Comparison of ENCODE assay signal across 1 cellular context in genomic region chr3:194632211-194632982, GRCh38.
TF ChIP-seq lines count a peak whose summit lies in the region.

No MANE protein-coding gene starts in this region.

TF ChIP-seq in GM12878, 131 proteins besides CTCF, POLR2A, EP300 and RAD21 (continued from another document):
- no peak for TF ChIP-seq ZNF687 (IDR thresholded peaks at IDR 0.05)
- no peak for TF ChIP-seq MAX (IDR thresholded peaks at IDR 0.05; ENCODE audit: low read depth, low read length)
- TF ChIP-seq SMC3 (IDR thresholded peaks at IDR 0.05; ENCODE audit: borderline replicate concordance, low read length) = no peak
- TF ChIP-seq BRCA1 (IDR thresholded peaks at IDR 0.05; ENCODE audit: low read depth, low read length) = no peak
- TF ChIP-seq DPF2 (IDR thresholded peaks at IDR 0.05) = no peak
- no peak for TF ChIP-seq ATF7 (IDR thresholded peaks at IDR 0.05; ENCODE audit: low read depth)
- TF ChIP-seq FOS (IDR thresholded peaks at IDR 0.05; ENCODE audit: borderline replicate concordance, extremely low read depth, insufficient read length) = no peak
- TF ChIP-seq ASH2L (IDR thresholded peaks at IDR 0.05; ENCODE audit: borderline replicate concordance, low read depth) = no peak
- TF ChIP-seq IRF5 (IDR thresholded peaks at IDR 0.05; ENCODE audit: borderline replicate concordance) = no peak
TF ChIP-seq in GM12878: peak in this region for 0.
